8 cellular contexts compared by ENCODE assay signal in genomic region chr6:16471222-16471784, GRCh38.
A peak's percentile ranks its signal among the peaks of the same experiment; 100 is the strongest.
DNase-seq lines count a peak whose midpoint lies in the region; ATAC-seq and TF ChIP-seq lines count a peak whose summit lies in the region.
"Had no signal": no experiment of that assay in that cellular context is flagged by ENCODE, and none has a peak within 500 bp of the region (broad histone marks: within the 10 kb centered on the region; RNA-seq: fewer than 3 reads in every experiment).

No MANE protein-coding gene starts in this region.

- peak overlapping the region; percentile 80 for H3K27ac Mint-ChIP-seq in T-helper 1 cell treated with Interleukin-12 subunit alpha and Interleukin-12 subunit beta and Interleukin-4 antibody, amounts not matched to agents 30 μg/mL and 1 μg/mL, for 36 hours

- no peak overlapping the region for H2AK5ac ChIP-seq in trophoblast cell (ENCODE audit: low read length)

- no peak overlapping the region for H3K4me2 ChIP-seq in trophoblast cell (ENCODE audit: low read length)

- no peak overlapping the region for H2BK12ac ChIP-seq in trophoblast cell (ENCODE audit: low read length)

- intact Hi-C loops in breast epithelium (cut with DNase I; ENCODE audit: low total_unique reads), result no loop called here

- H3K9me3 ChIP-seq in trophoblast cell (ENCODE audit: insufficient read depth, low read depth, low read length) (no peaks in the 10 kb centered on the region), breast epithelium (no peaks in the 10 kb centered on the region)

- peaks cover 26% of the 10 kb centered on the region for H3K36me3 Mint-ChIP-seq in T-helper 1 cell treated with Interleukin-12 subunit alpha and Interleukin-12 subunit beta and Interleukin-4 antibody, amounts not matched to agents 30 μg/mL and 1 μg/mL, for 36 hours (ENCODE audit: low read depth)

- DNase-seq in trophoblast cell (peak; percentile 37 to 70), breast epithelium (ENCODE audit: low spot score in 2 of 2) (no peak), NCI-H1436 treated with DMSO at 0.1 percent for 48 hours (lab: John Stamatoyannopoulos, UW) (no peak), amygdala (lab: John Stamatoyannopoulos, UW) (no peak)
- DNase-seq: amniotic stem cell had no signal

- H2BK5ac ChIP-seq in trophoblast cell (ENCODE audit: low read depth, low read length, poor library complexity), result no peak overlapping the region

- no peak overlapping the region for H3K23ac ChIP-seq in trophoblast cell (ENCODE audit: low read length)

- no peak for TF ChIP-seq POLR2A in breast epithelium (IDR thresholded peaks at IDR 0.05)

- no peak overlapping the region for H3K14ac ChIP-seq in trophoblast cell (ENCODE audit: low read length)

- peaks cover 4% of the 10 kb centered on the region for H3K9me3 Mint-ChIP-seq in T-helper 1 cell treated with Interleukin-12 subunit alpha and Interleukin-12 subunit beta and Interleukin-4 antibody, amounts not matched to agents 30 μg/mL and 1 μg/mL, for 36 hours

- H3K27me3 ChIP-seq in trophoblast cell (ENCODE audit: insufficient read depth, low read length) (no peaks in the 10 kb centered on the region), breast epithelium (no peaks in the 10 kb centered on the region)

- peaks cover 58% of the 10 kb centered on the region for H3K4me1 Mint-ChIP-seq in T-helper 1 cell treated with Interleukin-12 subunit alpha and Interleukin-12 subunit beta and Interleukin-4 antibody, amounts not matched to agents 30 μg/mL and 1 μg/mL, for 36 hours (ENCODE audit: low read depth)

- H4K8ac ChIP-seq in trophoblast cell (ENCODE audit: low read depth, low read length), result no peak overlapping the region

- H3K27me3 Mint-ChIP-seq in T-helper 1 cell treated with Interleukin-12 subunit alpha and Interleukin-12 subunit beta and Interleukin-4 antibody, amounts not matched to agents 30 μg/mL and 1 μg/mL, for 36 hours (ENCODE audit: low read depth), result no peaks in the 10 kb centered on the region

- no peaks in the 10 kb centered on the region for H3K79me1 ChIP-seq in trophoblast cell (ENCODE audit: low read length)

- no peak for TF ChIP-seq CTCF in breast epithelium (IDR thresholded peaks at IDR 0.05)

- H3K4me3 ChIP-seq in trophoblast cell (ENCODE audit: low read depth, low read length) (no peak overlapping the region), breast epithelium (no peak overlapping the region)

- H2AFZ ChIP-seq in trophoblast cell (ENCODE audit: insufficient read depth, low read length, poor library complexity), result no peak overlapping the region

- no peak overlapping the region for H3K18ac ChIP-seq in trophoblast cell (ENCODE audit: low read length)

- no peak overlapping the region for H2BK120ac ChIP-seq in trophoblast cell (ENCODE audit: insufficient read depth, low read length, poor library complexity)

- H3K4me3 Mint-ChIP-seq in T-helper 1 cell treated with Interleukin-12 subunit alpha and Interleukin-12 subunit beta and Interleukin-4 antibody, amounts not matched to agents 30 μg/mL and 1 μg/mL, for 36 hours, result peak overlapping the region; percentile 36

- H3K79me2 ChIP-seq in trophoblast cell (ENCODE audit: control insufficient read depth, insufficient read depth, low read length, poor library complexity), result peaks cover 2% of the 10 kb centered on the region

- ATAC-seq in GM19035 (IDR thresholded peaks at IDR 0.05; ENCODE audit: unreplicated experiment), result peak; percentile 45
- ATAC-seq in HG02759 (IDR thresholded peaks at IDR 0.05; ENCODE audit: unreplicated experiment), result peak; percentile 51

- H3K36me3 ChIP-seq in trophoblast cell (ENCODE audit: control insufficient read depth in 1 of 2, insufficient read depth in 2 of 2, low read length in 2 of 2) (peaks cover 0 to 2% of the 10 kb centered on the region in 2 experiments), breast epithelium (no peaks in the 10 kb centered on the region)

- H4K12ac ChIP-seq in trophoblast cell (ENCODE audit: low read depth, low read length), result no peak overlapping the region

- no CpG with 5 or more reads among the region's 6 CpGs for WGBS in trophoblast cell (ENCODE audit: extremely low coverage, insufficient coverage, insufficient read length)

- no peak overlapping the region for H3K9ac ChIP-seq in trophoblast cell (ENCODE audit: low read length)

- H3K4ac ChIP-seq in trophoblast cell (ENCODE audit: low read depth, low read length), result no peak overlapping the region

- H3K4me1 ChIP-seq in trophoblast cell (ENCODE audit: control insufficient read depth in 1 of 2, insufficient read depth in 2 of 2, low read length in 2 of 2), result peaks cover 2 to 7% of the 10 kb centered on the region in 2 experiments
- no peaks in the 10 kb centered on the region for H3K4me1 ChIP-seq in breast epithelium

- H3K27ac ChIP-seq in trophoblast cell (ENCODE audit: low read depth, low read length) (no peak overlapping the region), breast epithelium (no peak overlapping the region)

- H4K91ac ChIP-seq in trophoblast cell (ENCODE audit: low read depth, low read length), result no peak overlapping the region

Comparison
In these comparisons a context has a peak if more than half of its experiments do, and no peak if none do; other contexts are left out.
1. DNase-seq: peak in trophoblast cell (2 of 2); none in breast epithelium (0 of 2), NCI-H1436 treated with DMSO at 0.1 percent for 48 hours (single experiment) and amygdala (0 of 56).